Comparison of ENCODE assay signal across 8 cellular contexts in the genomic region with DNA sequence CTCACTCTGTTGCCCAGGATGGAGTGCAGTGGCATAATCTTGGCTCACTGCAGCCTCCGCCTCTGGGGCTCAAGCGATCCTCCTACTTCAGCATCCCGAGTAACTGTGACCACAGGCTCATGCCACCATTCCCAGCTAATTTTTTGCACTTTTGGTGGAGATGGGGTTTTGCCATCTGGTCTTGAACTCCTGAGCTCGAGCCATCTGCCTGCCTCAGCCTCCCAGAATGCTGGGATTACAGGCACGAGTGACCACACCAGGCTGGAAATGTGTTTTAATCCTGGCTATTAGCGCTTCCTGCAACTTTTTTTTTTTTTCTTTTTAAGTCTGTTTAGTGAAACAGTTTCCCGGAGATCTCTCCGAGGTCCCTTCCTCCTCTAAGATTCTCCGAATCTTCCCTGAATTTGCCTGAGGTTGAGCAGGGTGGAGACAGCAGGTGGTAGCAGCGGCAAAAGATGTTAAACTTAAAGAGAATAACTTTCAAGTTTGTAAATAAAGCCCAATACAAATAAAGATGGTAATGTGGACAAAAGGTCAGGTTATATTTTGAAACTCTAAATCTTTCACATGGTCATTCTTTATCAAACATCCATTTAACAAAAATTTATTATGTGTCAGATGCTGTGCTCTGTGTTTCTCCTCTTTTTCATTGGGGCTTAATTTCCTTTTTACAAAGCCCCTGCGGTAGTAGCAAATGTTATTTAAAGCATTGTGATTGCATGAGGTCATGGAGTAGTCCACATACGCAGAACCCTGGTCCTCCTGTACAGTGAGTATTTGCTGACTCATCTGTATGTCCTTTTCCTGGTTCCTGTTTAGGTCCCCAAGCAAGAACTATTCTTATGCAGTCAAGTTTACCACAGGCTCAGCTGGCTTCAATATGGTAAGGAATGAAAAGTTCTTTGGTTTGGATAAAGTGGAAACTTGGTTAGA.
DNase-seq lines count a peak whose midpoint lies in the region; TF ChIP-seq lines count a peak whose summit lies in the region.

No MANE protein-coding gene starts in this region.

- no peak for DNase-seq in CD8-positive, alpha-beta memory T cell
- DNase-seq in NCI-H226, result peak; percentile 96
- DNase-seq in choroid plexus epithelial cell (ENCODE audit: low read depth), result peak; percentile 99
- no peak for DNase-seq in vagina (ENCODE audit: extremely low spot score in 2 of 2)
- DNase-seq in NCI-H1436 (lab: John Stamatoyannopoulos, UW), result no peak
- DNase-seq in cortex of kidney (lab: John Stamatoyannopoulos, UW), result no peak
- DNase-seq in activated T-cell treated with anti-CD3 and anti-CD28 coated beads, Interleukin-2, amount 50 U/mL, for 24 hours, result no peak

- H3K27ac ChIP-seq in CD8-positive, alpha-beta memory T cell (ENCODE audit: low read depth, low read length), result peak overlapping the region; percentile 7
- H3K27ac ChIP-seq in liver (ENCODE audit: low read depth in 1 of 2, low read length in 2 of 2) (peak overlapping the region; percentile 72 to 79), vagina (peak overlapping the region; percentile 66)

- TF ChIP-seq RAD21 in liver (IDR thresholded peaks at IDR 0.05), result peak; percentile 21 to 50

- no peak overlapping the region for H3K4me3 ChIP-seq in CD8-positive, alpha-beta memory T cell (ENCODE audit: low read length)
- H3K4me3 ChIP-seq in choroid plexus epithelial cell (ENCODE audit: low read depth, low read length) (peak overlapping the region; percentile 15), liver (ENCODE audit: low read depth in 1 of 3, low read length in 3 of 3) (no peak overlapping the region), vagina (peak overlapping the region in 1 of 2 donors; percentile 7)

- POLR2A ChIA-PET in CD8-positive, alpha-beta memory T cell (lab: Charles Lee), result no interaction called here

- intact Hi-C loops in vagina (cut with DNase I), result no loop called here

- H3K9me3 ChIP-seq in CD8-positive, alpha-beta memory T cell (ENCODE audit: low read length), result no peaks in the 10 kb centered on the region
- no peaks in the 10 kb centered on the region for H3K9me3 ChIP-seq in liver (ENCODE audit: control insufficient read depth in 4 of 4, low read length in 3 of 4)
- H3K9me3 ChIP-seq in vagina, result no peaks in the 10 kb centered on the region

- H3K9ac ChIP-seq in liver (ENCODE audit: low read depth in 1 of 2, low read length in 2 of 2), result peak overlapping the region in 1 of 2 donors; percentile 29

- no peak overlapping the region for H3K27ac Mint-ChIP-seq in CD8-positive, alpha-beta memory T cell
- H3K27ac Mint-ChIP-seq in activated T-cell treated with anti-CD3 and anti-CD28 coated beads, Interleukin-2, amount 50 U/mL, for 24 hours, result no peak overlapping the region

- no peaks in the 10 kb centered on the region for H3K4me1 ChIP-seq in CD8-positive, alpha-beta memory T cell (ENCODE audit: insufficient read depth, low read length)
- H3K4me1 ChIP-seq in liver (ENCODE audit: control insufficient read depth in 4 of 4, insufficient read depth in 4 of 4, low read length in 3 of 4) (peaks cover 3 to 19% (median 13%) of the 10 kb centered on the region in 4 donors), vagina (peaks cover 25% of the 10 kb centered on the region)

- no peak for TF ChIP-seq POLR2A in vagina (IDR thresholded peaks at IDR 0.05)

- peaks cover 0 to 5% (median 4%) of the 10 kb centered on the region in 3 donors for H3K36me3 Mint-ChIP-seq in CD8-positive, alpha-beta memory T cell
- H3K36me3 Mint-ChIP-seq in activated T-cell treated with anti-CD3 and anti-CD28 coated beads, Interleukin-2, amount 50 U/mL, for 24 hours (ENCODE audit: low read depth), result no peaks in the 10 kb centered on the region

- no peaks in the 10 kb centered on the region for H3K36me3 ChIP-seq in CD8-positive, alpha-beta memory T cell (ENCODE audit: insufficient read depth, low read length)
- H3K36me3 ChIP-seq in liver (ENCODE audit: control insufficient read depth in 4 of 4, insufficient read depth in 3 of 4, low read depth in 1 of 4, low read length in 3 of 4) (peaks cover 2 to 9% (median 5%) of the 10 kb centered on the region in 4 donors), vagina (peaks cover 0 to under 1% of the 10 kb centered on the region in 2 donors)

- 56% methylated on average over 12 of the region's 12 CpGs for WGBS in liver

- H3K4me3 Mint-ChIP-seq in CD8-positive, alpha-beta memory T cell, result no peak overlapping the region
- no peak overlapping the region for H3K4me3 Mint-ChIP-seq in activated T-cell treated with anti-CD3 and anti-CD28 coated beads, Interleukin-2, amount 50 U/mL, for 24 hours

- H3K9me3 Mint-ChIP-seq in CD8-positive, alpha-beta memory T cell, result no peaks in the 10 kb centered on the region
- H3K9me3 Mint-ChIP-seq in activated T-cell treated with anti-CD3 and anti-CD28 coated beads, Interleukin-2, amount 50 U/mL, for 24 hours, result no peaks in the 10 kb centered on the region

- no peaks in the 10 kb centered on the region for H3K4me1 Mint-ChIP-seq in CD8-positive, alpha-beta memory T cell
- no peaks in the 10 kb centered on the region for H3K4me1 Mint-ChIP-seq in activated T-cell treated with anti-CD3 and anti-CD28 coated beads, Interleukin-2, amount 50 U/mL, for 24 hours (ENCODE audit: low read depth)

- no peaks in the 10 kb centered on the region for H3K27me3 ChIP-seq in CD8-positive, alpha-beta memory T cell (ENCODE audit: insufficient read depth, low read length, poor library complexity, severe bottlenecking)
- H3K27me3 ChIP-seq in liver (ENCODE audit: control insufficient read depth in 4 of 4, insufficient read depth in 4 of 4, low read length in 3 of 4) (no peaks in the 10 kb centered on the region), vagina (no peaks in the 10 kb centered on the region)

- TF ChIP-seq CTCF in choroid plexus epithelial cell (conservative IDR thresholded peaks at IDR 0.05; ENCODE audit: low read depth, low read length) (no peak), liver (IDR thresholded peaks at IDR 0.05; ENCODE audit: low read depth, low read length, missing input control) (no peak), vagina (IDR thresholded peaks at IDR 0.05) (no peak)

- peaks cover 2 to 3% of the 10 kb centered on the region in 2 donors for H3K27me3 Mint-ChIP-seq in CD8-positive, alpha-beta memory T cell
- no peaks in the 10 kb centered on the region for H3K27me3 Mint-ChIP-seq in activated T-cell treated with anti-CD3 and anti-CD28 coated beads, Interleukin-2, amount 50 U/mL, for 24 hours

- CTCF ChIA-PET in CD8-positive, alpha-beta memory T cell (lab: Charles Lee), result no interaction called here

TF ChIP-seq in liver, 16 proteins besides CTCF, POLR2A, EP300 and RAD21 (continues in another document):
- TF ChIP-seq, protein P1, sequence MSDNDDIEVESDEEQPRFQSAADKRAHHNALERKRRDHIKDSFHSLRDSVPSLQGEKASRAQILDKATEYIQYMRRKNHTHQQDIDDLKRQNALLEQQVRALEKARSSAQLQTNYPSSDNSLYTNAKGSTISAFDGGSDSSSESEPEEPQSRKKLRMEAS (IDR thresholded peaks at IDR 0.05), result no peak
- peak; percentile 18 for TF ChIP-seq SP1 (IDR thresholded peaks at IDR 0.05)
- peak; percentile 27 for TF ChIP-seq FOXA2 (IDR thresholded peaks at IDR 0.05)
- peak in 1 of 2 donors; percentile 58 for TF ChIP-seq RXRA (IDR thresholded peaks at IDR 0.05)
- peak; percentile 5 for TF ChIP-seq FOXA1 (IDR thresholded peaks at IDR 0.05)
- TF ChIP-seq HNF4G (IDR thresholded peaks at IDR 0.05), result no peak
- no peak for TF ChIP-seq NR2F2 (IDR thresholded peaks at IDR 0.05)
- TF ChIP-seq, protein P2, sequence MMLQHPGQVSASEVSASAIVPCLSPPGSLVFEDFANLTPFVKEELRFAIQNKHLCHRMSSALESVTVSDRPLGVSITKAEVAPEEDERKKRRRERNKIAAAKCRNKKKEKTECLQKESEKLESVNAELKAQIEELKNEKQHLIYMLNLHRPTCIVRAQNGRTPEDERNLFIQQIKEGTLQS (IDR thresholded peaks at IDR 0.05), result peak; percentile 50
- TF ChIP-seq JUND (IDR thresholded peaks at IDR 0.05), result peak; percentile 92 to 93
- TF ChIP-seq TAF1 (conservative IDR thresholded peaks at IDR 0.05), result no peak
- TF ChIP-seq REST (IDR thresholded peaks at IDR 0.05), result no peak
- TF ChIP-seq EGR1 (IDR thresholded peaks at IDR 0.05; ENCODE audit: low read depth in 2 of 2), result no peak

Comparison
In these comparisons a context has a peak if more than half of its experiments do, and no peak if none do; other contexts are left out.
1. DNase-seq: peak in NCI-H226 (single experiment) and choroid plexus epithelial cell (single experiment); none in CD8-positive, alpha-beta memory T cell (0 of 5), vagina (0 of 2), NCI-H1436 (single experiment), cortex of kidney (single experiment) and activated T-cell treated with anti-CD3 and anti-CD28 coated beads, Interleukin-2, amount 50 U/mL, for 24 hours (single experiment).
2. H3K27ac ChIP-seq: peak in every context shown above with its lines; median percentile 76 in liver; 66 in vagina; 7 in CD8-positive, alpha-beta memory T cell.